ENCODE assay signal across 6 cellular contexts in genomic region chr17:51767287-51767686, GRCh38.
"Had no signal": no experiment of that assay in that cellular context is flagged by ENCODE, and none has a peak within 500 bp of the region (broad histone marks: within the 10 kb centered on the region; RNA-seq: fewer than 3 reads in every experiment).

No MANE protein-coding gene starts in this region.

- DNase-seq: IMR-90, KBM-7, KG1 had no signal

- H3K27ac ChIP-seq: HL-60, KMS-11 had no signal

- H3K4me3 ChIP-seq: K562 had no signal
